Comparison of ENCODE assay signal across 12 cellular contexts in genomic region chr1:181131255-181131901, GRCh38. TPM values are rescaled to one million over a fixed set of nuclear protein-coding genes. Genes with fewer than 3 reads are reported as not detected.
A peak's percentile ranks its signal among the peaks of the same experiment; 100 is the strongest.
DNase-seq lines count a peak whose midpoint lies in the region; ATAC-seq and TF ChIP-seq lines count a peak whose summit lies in the region.
"Had no signal": no experiment of that assay in that cellular context is flagged by ENCODE, and none has a peak within 500 bp of the region (broad histone marks: within the 10 kb centered on the region; RNA-seq: fewer than 3 reads in every experiment).

No MANE protein-coding gene starts in this region.

- TF ChIP-seq EP300 in stomach (IDR thresholded peaks at IDR 0.05), result no peak

- WGBS in stomach, 5 donors, result 74 to 84% (median 80%) methylated on average over 7 to 8 of the region's 8 CpGs

- H3K9me3 ChIP-seq in Peyer's patch (no peaks in the 10 kb centered on the region), stomach (no peaks in the 10 kb centered on the region)
- H3K9me3 ChIP-seq: BE2C, MG63, SJCRH30 had no signal

- ATAC-seq in stimulated activated naive CD8-positive, alpha-beta T cell treated with anti-CD3 and anti-CD28 coated beads, Interleukin-15, Interleukin-2, amounts not matched to agents 100 U/mL and 50 U/mL, for 24 hours, result no peak
- ATAC-seq in stimulated activated naive CD8-positive, alpha-beta T cell treated with anti-CD3 and anti-CD28 coated beads, Interleukin-15, amount 100 ng/mL, for 72 hours, result no peak
- ATAC-seq in HG02870 (IDR thresholded peaks at IDR 0.05; ENCODE audit: unreplicated experiment), result peak; percentile 21
- no peak for ATAC-seq in GM18861 (IDR thresholded peaks at IDR 0.05; ENCODE audit: unreplicated experiment)

- no peaks in the 10 kb centered on the region for H3K36me3 ChIP-seq in Peyer's patch
- no peaks in the 10 kb centered on the region for H3K36me3 ChIP-seq in stomach
- H3K36me3 ChIP-seq: BE2C, MG63, SJCRH30 had no signal

- H3K4me3 Mint-ChIP-seq in stimulated activated naive CD8-positive, alpha-beta T cell treated with anti-CD3 and anti-CD28 coated beads, Interleukin-15, amount 100 ng/mL, for 72 hours, result no peak overlapping the region
- H3K4me3 Mint-ChIP-seq in activated T-helper 1 cell treated with anti-CD3 and anti-CD28 coated beads, Interleukin-12 subunit alpha, Interleukin-12 subunit beta, Interleukin-2, Interleukin-4 antibody, amounts not matched to agents 30 ng/mL and 10 ng/mL and 1 ng/mL, durations not matched to agents 14 hours and 24 hours and 36 hours, result no peak overlapping the region

- peak; percentile 28 for DNase-seq in stimulated activated naive CD8-positive, alpha-beta T cell treated with anti-CD3 and anti-CD28 coated beads, Interleukin-15, Interleukin-2, amounts not matched to agents 100 U/mL and 50 U/mL, for 24 hours
- DNase-seq in stimulated activated naive CD8-positive, alpha-beta T cell treated with anti-CD3 and anti-CD28 coated beads, Interleukin-15, amount 100 ng/mL, for 72 hours, result no peak
- DNase-seq in Peyer's patch, result peak in 2 of 3 donors; percentile 57 to 59
- no peak for DNase-seq in foreskin melanocyte
- no peak for DNase-seq in stomach
- DNase-seq in activated T-helper 1 cell treated with anti-CD3 and anti-CD28 coated beads, Interleukin-12 subunit alpha, Interleukin-12 subunit beta, Interleukin-2, Interleukin-4 antibody, amounts not matched to agents 30 ng/mL and 10 ng/mL and 1 ng/mL, durations not matched to agents 14 hours and 24 hours and 36 hours (ENCODE audit: low spot score), result no peak
- DNase-seq: BE2C, MG63, SJCRH30 had no signal

- H3K27me3 Mint-ChIP-seq in stimulated activated naive CD8-positive, alpha-beta T cell treated with anti-CD3 and anti-CD28 coated beads, Interleukin-15, amount 100 ng/mL, for 72 hours, result peaks cover 25% of the 10 kb centered on the region
- H3K27me3 Mint-ChIP-seq in activated T-helper 1 cell treated with anti-CD3 and anti-CD28 coated beads, Interleukin-12 subunit alpha, Interleukin-12 subunit beta, Interleukin-2, Interleukin-4 antibody, amounts not matched to agents 30 ng/mL and 10 ng/mL and 1 ng/mL, durations not matched to agents 14 hours and 24 hours and 36 hours (ENCODE audit: insufficient read depth), result peaks cover 5% of the 10 kb centered on the region

- no peaks in the 10 kb centered on the region for H3K36me3 Mint-ChIP-seq in activated T-helper 1 cell treated with anti-CD3 and anti-CD28 coated beads, Interleukin-12 subunit alpha, Interleukin-12 subunit beta, Interleukin-2, Interleukin-4 antibody, amounts not matched to agents 30 ng/mL and 10 ng/mL and 1 ng/mL, durations not matched to agents 14 hours and 24 hours and 36 hours (ENCODE audit: low read depth)

- no peaks in the 10 kb centered on the region for H3K27me3 ChIP-seq in Peyer's patch
- no peaks in the 10 kb centered on the region for H3K27me3 ChIP-seq in stomach
- H3K27me3 ChIP-seq: BE2C, MG63, SJCRH30 had no signal

- TF ChIP-seq CTCF in Peyer's patch (IDR thresholded peaks at IDR 0.05) (no peak), stomach (IDR thresholded peaks at IDR 0.05) (no peak)

- H3K9me3 Mint-ChIP-seq in stimulated activated naive CD8-positive, alpha-beta T cell treated with anti-CD3 and anti-CD28 coated beads, Interleukin-15, amount 100 ng/mL, for 72 hours, result no peaks in the 10 kb centered on the region
- no peaks in the 10 kb centered on the region for H3K9me3 Mint-ChIP-seq in activated T-helper 1 cell treated with anti-CD3 and anti-CD28 coated beads, Interleukin-12 subunit alpha, Interleukin-12 subunit beta, Interleukin-2, Interleukin-4 antibody, amounts not matched to agents 30 ng/mL and 10 ng/mL and 1 ng/mL, durations not matched to agents 14 hours and 24 hours and 36 hours

- intact Hi-C loops in stomach (cut with DNase I; ENCODE audit: low total_unique reads), result no loop called here
- intact Hi-C loops in activated T-helper 1 cell treated with anti-CD3 and anti-CD28 coated beads, Interleukin-12 subunit alpha, Interleukin-12 subunit beta, Interleukin-2, Interleukin-4 antibody, amounts not matched to agents 30 ng/mL and 10 ng/mL and 1 ng/mL, durations not matched to agents 14 hours and 24 hours and 36 hours (cut with micrococcal nuclease), result no loop called here

- no peak overlapping the region for H3K27ac Mint-ChIP-seq in stimulated activated naive CD8-positive, alpha-beta T cell treated with anti-CD3 and anti-CD28 coated beads, Interleukin-15, amount 100 ng/mL, for 72 hours
- H3K27ac Mint-ChIP-seq in activated T-helper 1 cell treated with anti-CD3 and anti-CD28 coated beads, Interleukin-12 subunit alpha, Interleukin-12 subunit beta, Interleukin-2, Interleukin-4 antibody, amounts not matched to agents 30 ng/mL and 10 ng/mL and 1 ng/mL, durations not matched to agents 14 hours and 24 hours and 36 hours, result no peak overlapping the region

- H3K4me1 ChIP-seq in Peyer's patch (peaks cover 7 to 50% (median 39%) of the 10 kb centered on the region in 4 donors), stomach (peaks cover 16 to 69% (median 26%) of the 10 kb centered on the region in 4 donors)

- no peak for TF ChIP-seq POLR2A in Peyer's patch (IDR thresholded peaks at IDR 0.05)
- no peak for TF ChIP-seq POLR2A in stomach (IDR thresholded peaks at IDR 0.05)

- H3K4me3 ChIP-seq in Peyer's patch (no peak overlapping the region), stomach (no peak overlapping the region)
- H3K4me3 ChIP-seq: MG63, SJCRH30 had no signal

- peak overlapping the region in 2 of 4 donors; percentile 62 to 76 for H3K27ac ChIP-seq in Peyer's patch
- no peak overlapping the region for H3K27ac ChIP-seq in stomach
- H3K27ac ChIP-seq: parathyroid adenoma, SJCRH30 had no signal

- peaks cover 91% of the 10 kb centered on the region for H3K4me1 Mint-ChIP-seq in stimulated activated naive CD8-positive, alpha-beta T cell treated with anti-CD3 and anti-CD28 coated beads, Interleukin-15, amount 100 ng/mL, for 72 hours
- H3K4me1 Mint-ChIP-seq in activated T-helper 1 cell treated with anti-CD3 and anti-CD28 coated beads, Interleukin-12 subunit alpha, Interleukin-12 subunit beta, Interleukin-2, Interleukin-4 antibody, amounts not matched to agents 30 ng/mL and 10 ng/mL and 1 ng/mL, durations not matched to agents 14 hours and 24 hours and 36 hours (ENCODE audit: low read depth), result peaks cover 56% of the 10 kb centered on the region

RNA-seq across cellular contexts. Expression of gene IER5, which starts 42.9 kb away (rescaled TPM):
- total RNA-seq in Peyer's patch (10 to 100 TPM in 1 of 4 donors, 1 to 10 TPM in 3; 6.3 to 10.7 (median 8.2) TPM), stomach (10 to 100 TPM in 3 of 5 donors, 1 to 10 TPM in 2; 1.2 to 33.3 (median 13.6) TPM)
- polyA plus RNA-seq in stomach, result 10 to 100 TPM in 1 of 3 donors, 1 to 10 TPM in 2; 4.3 to 10.4 (median 6.4) TPM
- 59.4 and 61.5 TPM in 2 replicates for total RNA-seq in activated T-helper 1 cell treated with anti-CD3 and anti-CD28 coated beads, Interleukin-12 subunit alpha, Interleukin-12 subunit beta, Interleukin-2, Interleukin-4 antibody, amounts not matched to agents 30 ng/mL and 10 ng/mL and 1 ng/mL, durations not matched to agents 14 hours and 24 hours and 36 hours

Comparison
In these comparisons a context has a peak if more than half of its experiments do, and no peak if none do; other contexts are left out.
1. DNase-seq: peak in stimulated activated naive CD8-positive, alpha-beta T cell treated with anti-CD3 and anti-CD28 coated beads, Interleukin-15, Interleukin-2, amounts not matched to agents 100 U/mL and 50 U/mL, for 24 hours (single experiment) and Peyer's patch (2 of 3); none in stimulated activated naive CD8-positive, alpha-beta T cell treated with anti-CD3 and anti-CD28 coated beads, Interleukin-15, amount 100 ng/mL, for 72 hours (0 of 2), foreskin melanocyte (single experiment), stomach (single experiment) and activated T-helper 1 cell treated with anti-CD3 and anti-CD28 coated beads, Interleukin-12 subunit alpha, Interleukin-12 subunit beta, Interleukin-2, Interleukin-4 antibody, amounts not matched to agents 30 ng/mL and 10 ng/mL and 1 ng/mL, durations not matched to agents 14 hours and 24 hours and 36 hours (single experiment).